ENCODE assay signal across 30 cellular contexts in genomic region chr2:161870531-161870930, GRCh38.
"Had no signal": no experiment of that assay in that cellular context is flagged by ENCODE, and none has a peak within 500 bp of the region (broad histone marks: within the 10 kb centered on the region; RNA-seq: fewer than 3 reads in every experiment).

No MANE protein-coding gene starts in this region.

- DNase-seq: colonic mucosa; cortex of kidney; effector CD8-positive, alpha-beta T cell; effector memory CD8-positive, alpha-beta T cell; endodermal cell; erythroblast; esophagus squamous epithelium; foreskin fibroblast; foreskin melanocyte; gastrocnemius medialis; glutamatergic neuron; head of caudate nucleus; heart right ventricle; hippocampal formation; islet precursor cell; kidney; kidney glomerular epithelial cell; left colon; left lung; left ventricle myocardium superior; lower lobe of right lung; mesenchymal stem cell; mucosa of descending colon; naive B cell; naive thymus-derived CD8-positive, alpha-beta T cell had no signal

- H3K4me3 ChIP-seq: colonic mucosa, esophagus squamous epithelium, gastrocnemius medialis, heart right ventricle, left lung, lower lobe of right lung, mucosa of descending colon had no signal

- FAIRE-seq: endometrium had no signal

- ATAC-seq: effector memory CD8-positive, alpha-beta T cell; esophagus mucosa; gastrocnemius medialis; heart right ventricle; left colon; left lung; left ventricle myocardium superior; lower lobe of right lung; mucosa of descending colon; naive thymus-derived CD8-positive, alpha-beta T cell had no signal

- H3K27me3 Mint-ChIP-seq: dendritic cell treated with granulocyte-macrophage colony-stimulating factor and Interleukin-4, amounts not matched to agents 40 ng/mL and 50 ng/mL, for 4 days; effector memory CD8-positive, alpha-beta T cell; naive B cell had no signal

- H3K9me3 ChIP-seq: colonic mucosa, esophagus squamous epithelium, gastrocnemius medialis, heart right ventricle, left lung, lower lobe of right lung, mucosa of descending colon had no signal

- H3K36me3 Mint-ChIP-seq: mesothelial cell of epicardium; naive B cell; naive thymus-derived CD8-positive, alpha-beta T cell had no signal

- H3K36me3 ChIP-seq: colonic mucosa, esophagus squamous epithelium, gastrocnemius medialis, heart right ventricle, left lung, lower lobe of right lung had no signal

- H3K27ac Mint-ChIP-seq: dendritic cell treated with granulocyte-macrophage colony-stimulating factor and Interleukin-4, amounts not matched to agents 40 ng/mL and 50 ng/mL, for 4 days; effector memory CD8-positive, alpha-beta T cell; endodermal cell; mesothelial cell of epicardium; naive B cell; naive thymus-derived CD8-positive, alpha-beta T cell had no signal

- H3K4me3 Mint-ChIP-seq: dendritic cell treated with granulocyte-macrophage colony-stimulating factor and Interleukin-4, amounts not matched to agents 40 ng/mL and 50 ng/mL, for 4 days; effector memory CD8-positive, alpha-beta T cell; endodermal cell; mesothelial cell of epicardium; naive B cell; naive thymus-derived CD8-positive, alpha-beta T cell had no signal

- H3K27ac ChIP-seq: colonic mucosa, epithelial cell of prostate, esophagus squamous epithelium, gastrocnemius medialis, heart right ventricle, left lung, lower lobe of right lung had no signal

- H3K9me3 Mint-ChIP-seq: dendritic cell treated with granulocyte-macrophage colony-stimulating factor and Interleukin-4, amounts not matched to agents 40 ng/mL and 50 ng/mL, for 4 days; effector memory CD8-positive, alpha-beta T cell; endodermal cell; mesothelial cell of epicardium; naive thymus-derived CD8-positive, alpha-beta T cell had no signal

- H3K27me3 ChIP-seq: colonic mucosa, esophagus squamous epithelium, gastrocnemius medialis, left lung had no signal

- H3K4me1 ChIP-seq: colonic mucosa, esophagus squamous epithelium, gastrocnemius medialis, heart right ventricle, left lung, lower lobe of right lung had no signal

- H3K4me1 Mint-ChIP-seq: endodermal cell; mesothelial cell of epicardium; naive B cell; naive thymus-derived CD8-positive, alpha-beta T cell had no signal
